ENCODE assay signal across 30 cellular contexts in genomic region chrX:143466130-143466529, GRCh38. TPM values are rescaled to one million over a fixed set of nuclear protein-coding genes. Genes with fewer than 3 reads are reported as not detected.
"Had no signal": no experiment of that assay in that cellular context is flagged by ENCODE, and none has a peak within 500 bp of the region (broad histone marks: within the 10 kb centered on the region; RNA-seq: fewer than 3 reads in every experiment).

No MANE protein-coding gene starts in this region.

- ATAC-seq: activated CD8-positive, alpha-beta T cell treated with anti-CD3 and anti-CD28 coated beads for 36 hours; activated T-cell treated with anti-CD3 and anti-CD28 coated beads, Interleukin-2, amount 50 U/mL, for 72 hours; activated T-helper 17 cell treated with anti-CD3 and anti-CD28 coated beads, Interleukin-2, amount 50 U/mL, for 72 hours; body of pancreas had no signal

- FAIRE-seq: TTC549 had no signal

- H3K9me2 ChIP-seq: SK-N-SH had no signal

- H3K4me2 ChIP-seq: SK-N-SH had no signal

- DNase-seq: activated CD4-positive, alpha-beta T cell treated with anti-CD3 and anti-CD28 coated beads, Interleukin-2, amount 10 ng/mL, durations not matched to agents 24 days and 14 days; activated CD4-positive, alpha-beta T cell treated with anti-CD3 and anti-CD28 coated beads, Interleukin-2, amount 50 U/mL, for 4 hours; activated CD8-positive, alpha-beta T cell treated with anti-CD3 and anti-CD28 coated beads for 36 hours; activated effector memory CD4-positive, alpha-beta T cell treated with anti-CD3 and anti-CD28 coated beads, Interleukin-2, amount 50 U/mL, for 16 hours; activated naive CD4-positive, alpha-beta T cell treated with Interleukin-2 at 50 U/mL for 16 hours; activated naive CD8-positive, alpha-beta T cell treated with anti-CD3 and anti-CD28 coated beads, Interleukin-2, amount 10 ng/mL, durations not matched to agents 7 days and 5 days; activated T-cell treated with anti-CD3 and anti-CD28 coated beads, Interleukin-2, amount 50 U/mL, for 1 hour; activated T-cell treated with anti-CD3 and anti-CD28 coated beads, Interleukin-2, amount 50 U/mL, for 72 hours; body of pancreas; NCI-H1048; NCI-H1436 treated with DMSO at 0.1 percent for 48 hours; NCI-H187; NCI-H2029 treated with DMSO at 0.1 percent for 48 hours; NCI-H2107; NCI-H2171; NCI-H510A; NCI-H526; NCI-H748 treated with DMSO at 0.1 percent for 48 hours; SHP77; SK-N-SH had no signal

- H3K27ac ChIP-seq: body of pancreas, breast epithelium, SJSA1 had no signal

- H3K36me3 ChIP-seq: breast epithelium, SJSA1 had no signal

- H3K4me1 ChIP-seq: body of pancreas, breast epithelium, SJSA1 had no signal

- H3K27me3 ChIP-seq: body of pancreas, SJSA1 had no signal

- H3K9me3 ChIP-seq: body of pancreas, SJSA1, SK-N-SH had no signal

- H3K4me3 ChIP-seq: body of pancreas, breast epithelium, SJSA1 had no signal

- H3K9ac ChIP-seq: SK-N-SH had no signal

RNA-seq across cellular contexts. Expression of gene SPANXN3, which starts 51.1 kb away (rescaled TPM):
- total RNA-seq: activated CD4-positive, alpha-beta T cell treated with anti-CD3 and anti-CD28 coated beads, Interleukin-2, amount 10 ng/mL, durations not matched to agents 24 days and 14 days; activated CD8-positive, alpha-beta memory T cell treated with anti-CD3 and anti-CD28 coated beads for 36 hours; activated CD8-positive, alpha-beta T cell treated with anti-CD3 and anti-CD28 coated beads for 36 hours; activated naive CD8-positive, alpha-beta T cell treated with anti-CD3 and anti-CD28 coated beads, Interleukin-2, amount 10 ng/mL, durations not matched to agents 7 days and 5 days; activated T-cell treated with anti-CD3 and anti-CD28 coated beads, Interleukin-2, amount 50 U/mL, for 72 hours; activated T-helper 17 cell treated with anti-CD3 and anti-CD28 coated beads, Interleukin-2, amount 50 U/mL, for 72 hours; astrocyte; body of pancreas; breast epithelium; cardiac septum; MCF 10A; OCI-LY7; SJSA1 had no signal
- polyA plus RNA-seq: adipose tissue, SK-N-SH had no signal
